Comparison of ENCODE assay signal across 21 cellular contexts in the genomic region with DNA sequence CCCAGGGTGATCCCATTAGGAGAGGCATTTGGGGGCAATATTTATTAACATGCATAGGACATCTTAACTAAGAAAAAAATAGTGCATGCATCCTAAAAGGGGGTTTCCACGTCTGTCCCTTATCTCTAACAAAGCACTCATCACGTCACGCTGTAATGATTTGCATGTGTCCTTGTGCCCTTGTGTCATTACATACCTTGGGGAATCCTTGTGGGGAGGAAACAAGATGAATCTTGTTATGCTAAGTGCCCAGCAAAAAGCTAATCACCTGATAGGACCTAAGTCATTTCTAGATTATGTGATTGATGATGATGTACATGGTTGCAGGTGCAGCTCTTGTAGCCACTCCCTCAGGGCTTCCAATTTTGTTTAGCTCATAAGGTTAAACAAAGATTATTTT.
A peak's percentile ranks its signal among the peaks of the same experiment; 100 is the strongest.
DNase-seq lines count a peak whose midpoint lies in the region; ATAC-seq, FAIRE-seq and TF ChIP-seq lines count a peak whose summit lies in the region.
"Had no signal": no experiment of that assay in that cellular context is flagged by ENCODE, and none has a peak within 500 bp of the region (broad histone marks: within the 10 kb centered on the region; RNA-seq: fewer than 3 reads in every experiment).

No MANE protein-coding gene starts in this region.

- BruUV-seq in GM12878 (replicated peaks; lab: Mats Ljungman, UMichigan) = no TSS peak

- intact Hi-C loops in GM12878 (cut with micrococcal nuclease; ENCODE audit: unreplicated experiment) = no loop called here
- intact Hi-C loops in transverse colon (cut with DNase I; ENCODE audit: low total_unique reads) = no loop called here

- no peak overlapping the region for H2AFZ ChIP-seq in GM12878 (ENCODE audit: control insufficient read depth, low read depth, low read length)

- 2% methylated on average over 3 of the region's 3 CpGs for WGBS in GM12878 (ENCODE audit: insufficient coverage, insufficient replicate concordance, low lambda C conversion rate, missing lambda C conversion rate)
- WGBS in transverse colon (ENCODE audit: low coverage in 1 of 2), 2 donors = 56 to 70% methylated on average over 2 to 3 of the region's 3 CpGs

- H3K4me3 ChIP-seq in GM12878 (no peak overlapping the region), transverse colon (no peak overlapping the region)
- H3K4me3 ChIP-seq: lung, ovary, testis had no signal

- H3K27ac ChIP-seq in GM12878 (ENCODE audit: control insufficient read depth, insufficient read depth) = no peak overlapping the region
- no peak overlapping the region for H3K27ac ChIP-seq in transverse colon
- H3K27ac ChIP-seq: ovary, testis had no signal

- TF ChIP-seq POLR2A in GM18505 (IDR thresholded peaks at IDR 0.05; ENCODE audit: borderline replicate concordance, extremely low read depth, insufficient read depth, insufficient read length) (no peak), GM12878 (IDR thresholded peaks at IDR 0.05; ENCODE audit: low read depth, low read length) (no peak), transverse colon (IDR thresholded peaks at IDR 0.05) (no peak)

- H3K9ac ChIP-seq in GM12878 (ENCODE audit: control insufficient read depth, insufficient read depth, low read length) = no peak overlapping the region

- no peak overlapping the region for H3K4me2 ChIP-seq in GM12878 (ENCODE audit: control insufficient read depth, insufficient read depth)

- TF ChIP-seq RAD21 in GM12878 (IDR thresholded peaks at IDR 0.05; ENCODE audit: insufficient read depth, low read depth, low read length) = no peak

- in situ Hi-C loops in GM12878 (cut with MboI) (no loop called here), transverse colon (cut with MboI; ENCODE audit: low pct_ligation_motif_present in 1 of 4, low pct_unique_long_range_greater_than_20kb in 1 of 4, low sequenced_read_pairs in 3 of 4) (no loop called here)

- no peaks in the 10 kb centered on the region for H3K36me3 ChIP-seq in GM12878 (ENCODE audit: control insufficient read depth in 2 of 2, insufficient read depth in 2 of 2, low read length in 1 of 2)
- no peaks in the 10 kb centered on the region for H3K36me3 ChIP-seq in transverse colon
- H3K36me3 ChIP-seq: ovary had no signal

- RAD21 ChIA-PET in GM12878 (lab: Charles Lee; ENCODE audit: unreplicated experiment) = no interaction called here

- DNase-seq in GM12878 (ENCODE audit: low read depth, low spot score) = no peak
- DNase-seq in NCI-H526 treated with DMSO at 0.1 percent for 48 hours (lab: John Stamatoyannopoulos, UW) = no peak
- no peak for DNase-seq in transverse colon
- no peak for DNase-seq in activated T-cell treated with anti-CD3 and anti-CD28 coated beads, Interleukin-2, amount 50 U/mL, for 1 hour
- DNase-seq: amygdala; effector CD4-positive, alpha-beta T cell; GF-D8; glutamatergic neuron; naive thymus-derived CD4-positive, alpha-beta T cell; NCI-H774; ovary; stimulated activated CD4-positive, alpha-beta T cell treated with anti-CD3 and anti-CD28 coated beads, Interleukin-2, amount 100 ng/mL, for 24 hours; testis had no signal

- TF ChIP-seq EP300 in GM12878 (IDR thresholded peaks at IDR 0.05; ENCODE audit: borderline replicate concordance in 1 of 2, control insufficient read depth in 1 of 2, low read depth in 2 of 2, low read length in 2 of 2) (no peak), transverse colon (IDR thresholded peaks at IDR 0.05; ENCODE audit: low read depth) (no peak)

- no peaks in the 10 kb centered on the region for H3K79me2 ChIP-seq in GM12878 (ENCODE audit: control insufficient read depth, insufficient read depth, low read length)

- TF ChIP-seq CTCF in GM12878 (IDR thresholded peaks at IDR 0.05 in 2 of 3, conservative IDR thresholded peaks at IDR 0.05 in 1 of 3; ENCODE audit: control insufficient read depth in 2 of 3, extremely low read depth in 1 of 3, insufficient read depth in 1 of 3, low read depth in 3 of 3, low read length in 3 of 3) = no peak
- TF ChIP-seq CTCF in transverse colon (IDR thresholded peaks at IDR 0.05) = no peak

- H3K27me3 ChIP-seq in GM12878 (replicated peaks in 1 of 2; ENCODE audit: control insufficient read depth in 2 of 2, insufficient read depth in 2 of 2, low read length in 1 of 2) (no peaks in the 10 kb centered on the region), transverse colon (no peaks in the 10 kb centered on the region)
- H3K27me3 ChIP-seq: ovary, testis had no signal

- H3K4me1 ChIP-seq in GM12878 (ENCODE audit: control insufficient read depth, insufficient read depth, low read length) (no peaks in the 10 kb centered on the region), transverse colon (no peaks in the 10 kb centered on the region)
- H3K4me1 ChIP-seq: testis had no signal

- CTCF ChIA-PET in GM12878 (lab: Yijun Ruan, JAX) = no interaction called here

- no peaks in the 10 kb centered on the region for H4K20me1 ChIP-seq in GM12878 (ENCODE audit: control insufficient read depth, insufficient read depth)

- no peaks in the 10 kb centered on the region for H3K9me3 ChIP-seq in GM12878 (replicated peaks; ENCODE audit: control insufficient read depth, insufficient read depth, low read length)
- H3K9me3 ChIP-seq in transverse colon = no peaks in the 10 kb centered on the region
- H3K9me3 ChIP-seq: ovary, testis had no signal

- ATAC-seq in GM18505 (IDR thresholded peaks at IDR 0.05; ENCODE audit: unreplicated experiment) (peak; percentile 77), GM19463 (IDR thresholded peaks at IDR 0.05; ENCODE audit: unreplicated experiment) (peak; percentile 65), HG03280 (IDR thresholded peaks at IDR 0.05; ENCODE audit: unreplicated experiment) (peak; percentile 50), GM12878 (peak; percentile 71), HG02840 (IDR thresholded peaks at IDR 0.05; ENCODE audit: low FRiP score, unreplicated experiment) (no peak)
- ATAC-seq: naive thymus-derived CD4-positive, alpha-beta T cell; Panc1 had no signal

- POLR2A ChIA-PET in GM12878 (lab: Charles Lee) = no interaction called here

- SMC1A ChIA-PET in GM12878 (lab: Charles Lee; ENCODE audit: uncharacterized antibody, unreplicated experiment) = interaction anchor here (1.6 kb wide), 1 partner anchor 10 kb away, joined by 3 read pairs; no protein-coding TSS in a partner anchor

- no peak for FAIRE-seq in GM12878 (lab: Jason Lieb, UNC)
- FAIRE-seq: H1, islet of Langerhans had no signal

TF ChIP-seq in GM12878, 131 proteins besides CTCF, POLR2A, EP300 and RAD21:
- TF ChIP-seq CREB1 (IDR thresholded peaks at IDR 0.05; ENCODE audit: low read depth) (peak; percentile 48; the same call in 1 of the 2 replicates), DPF2 (IDR thresholded peaks at IDR 0.05) (no peak)
